In the genomic region with DNA sequence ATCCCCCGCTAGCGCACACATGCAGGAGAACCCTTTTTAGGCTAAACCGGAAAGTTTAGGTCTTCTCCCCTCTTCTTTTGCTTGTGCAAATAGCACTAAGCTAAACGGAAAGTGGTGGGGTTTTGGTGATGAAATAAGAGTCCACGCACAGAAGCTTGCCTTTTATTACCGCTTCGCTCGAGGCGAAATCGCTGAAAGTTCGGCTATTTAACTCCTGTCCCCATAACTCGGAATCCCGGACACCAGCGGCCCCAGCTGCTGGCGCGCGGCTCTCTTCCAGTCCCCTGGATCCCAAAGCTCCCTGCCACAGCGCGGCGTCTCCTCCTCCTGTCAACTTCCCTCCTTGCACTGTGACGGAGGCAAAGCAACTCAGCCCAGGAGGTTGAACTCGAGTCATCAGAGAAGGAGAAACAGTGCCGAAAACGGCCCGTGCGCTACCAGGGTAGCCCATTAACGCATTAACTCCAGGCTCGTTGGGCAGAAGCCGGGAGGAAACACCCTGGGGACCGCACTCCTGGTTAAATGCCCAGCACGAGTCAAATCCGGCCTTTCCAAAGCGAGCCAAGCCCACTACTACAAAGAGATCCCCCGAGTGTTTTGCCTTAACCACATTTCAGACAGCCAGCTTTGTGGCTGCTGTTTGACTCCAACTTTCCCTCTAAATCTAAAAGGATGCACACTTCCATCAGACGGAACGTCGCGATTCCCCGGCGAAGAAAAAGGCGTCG, we compare ENCODE assay signal across 8 cellular contexts. TPM values are rescaled to one million over a fixed set of nuclear protein-coding genes. Genes with fewer than 3 reads are reported as not detected.
DNase-seq lines count a peak whose midpoint lies in the region; ATAC-seq and TF ChIP-seq lines count a peak whose summit lies in the region.

No MANE protein-coding gene starts in this region.

- H3K27ac Mint-ChIP-seq in brain: peak overlapping the region; percentile 19 to 74 (median 66)
- no peak overlapping the region for H3K27ac Mint-ChIP-seq in naive thymus-derived CD4-positive, alpha-beta T cell

- H3K27me3 Mint-ChIP-seq in brain: peaks cover 26% of the 10 kb centered on the region
- H3K27me3 Mint-ChIP-seq in naive thymus-derived CD4-positive, alpha-beta T cell: peaks cover 32 to 46% (median 34%) of the 10 kb centered on the region in 5 donors

- CTCF ChIA-PET in naive thymus-derived CD4-positive, alpha-beta T cell (lab: Charles Lee): no interaction called here

- H3K4me3 ChIP-seq in LNCaP clone FGC (ENCODE audit: low read depth, low read length) (no peak overlapping the region), iPS-18c (ENCODE audit: insufficient read depth, low read depth, low read length) (peak overlapping the region; percentile 68), skeletal muscle satellite cell (ENCODE audit: low read length) (peak overlapping the region; percentile 87)
- H3K4me3 ChIP-seq in naive thymus-derived CD4-positive, alpha-beta T cell (ENCODE audit: low read length): no peak overlapping the region

- H3K4me1 ChIP-seq in skeletal muscle satellite cell (ENCODE audit: control insufficient read depth, insufficient read depth, low read length): peaks cover 3% of the 10 kb centered on the region
- no peaks in the 10 kb centered on the region for H3K4me1 ChIP-seq in naive thymus-derived CD4-positive, alpha-beta T cell (ENCODE audit: control insufficient read depth in 2 of 2, insufficient read depth in 2 of 2, low read length in 2 of 2)

- DNase-seq in COR-L47 (lab: John Stamatoyannopoulos, UW) (peak; percentile 50), LNCaP clone FGC (ENCODE audit: low read depth) (no peak)
- no peak for DNase-seq in stimulated activated CD4-positive, alpha-beta T cell treated with anti-CD3 and anti-CD28 coated beads, Interleukin-2, amount 100 ng/mL, for 24 hours
- DNase-seq in naive thymus-derived CD4-positive, alpha-beta T cell: no peak

- peak overlapping the region; percentile 100 for H3K4me2 ChIP-seq in skeletal muscle satellite cell (ENCODE audit: low read length)

- no peaks in the 10 kb centered on the region for H3K9me3 ChIP-seq in iPS-18c (ENCODE audit: control insufficient read depth, insufficient read depth, low read length)
- no peaks in the 10 kb centered on the region for H3K9me3 ChIP-seq in skeletal muscle satellite cell (replicated peaks; ENCODE audit: low read length)
- no peaks in the 10 kb centered on the region for H3K9me3 ChIP-seq in naive thymus-derived CD4-positive, alpha-beta T cell (ENCODE audit: control insufficient read depth in 2 of 3, low read length in 3 of 3)

- peak overlapping the region; percentile 44 for H3K9ac ChIP-seq in skeletal muscle satellite cell (ENCODE audit: low read depth, low read length)

- H3K36me3 Mint-ChIP-seq in brain: no peaks in the 10 kb centered on the region
- H3K36me3 Mint-ChIP-seq in naive thymus-derived CD4-positive, alpha-beta T cell: peaks cover 0 to 5% (median 0%) of the 10 kb centered on the region in 5 donors

- POLR2A ChIA-PET in naive thymus-derived CD4-positive, alpha-beta T cell (lab: Charles Lee): no interaction called here

- peaks cover 19% of the 10 kb centered on the region for H3K4me1 Mint-ChIP-seq in brain
- peaks cover 0 to 5% (median 0%) of the 10 kb centered on the region in 7 donors for H3K4me1 Mint-ChIP-seq in naive thymus-derived CD4-positive, alpha-beta T cell

- H3K27ac ChIP-seq in naive thymus-derived CD4-positive, alpha-beta T cell (ENCODE audit: low read depth, low read length): no peak overlapping the region

- intact Hi-C loops in naive thymus-derived CD4-positive, alpha-beta T cell (cut with micrococcal nuclease): no loop called here

- H3K27me3 ChIP-seq in skeletal muscle satellite cell (ENCODE audit: control insufficient read depth, insufficient read depth, low read length): peaks cover 66% of the 10 kb centered on the region
- no peaks in the 10 kb centered on the region for H3K27me3 ChIP-seq in naive thymus-derived CD4-positive, alpha-beta T cell (ENCODE audit: control insufficient read depth in 2 of 2, insufficient read depth in 2 of 2, low read length in 2 of 2)

- no peaks in the 10 kb centered on the region for H3K36me3 ChIP-seq in skeletal muscle satellite cell (ENCODE audit: insufficient read depth, low read length)
- H3K36me3 ChIP-seq in naive thymus-derived CD4-positive, alpha-beta T cell (ENCODE audit: control insufficient read depth in 2 of 3, insufficient read depth in 3 of 3, low read length in 3 of 3): no peaks in the 10 kb centered on the region

- ATAC-seq in GM18870 (IDR thresholded peaks at IDR 0.05; ENCODE audit: unreplicated experiment): no peak
- ATAC-seq in naive thymus-derived CD4-positive, alpha-beta T cell: no peak

- peak overlapping the region; percentile 86 to 90 (median 89) for H3K4me3 Mint-ChIP-seq in brain
- H3K4me3 Mint-ChIP-seq in naive thymus-derived CD4-positive, alpha-beta T cell: peak overlapping the region in 2 of 10 donors; percentile 10 to 42

- peaks cover 0 to 8% (median 4%) of the 10 kb centered on the region in 5 experiments for H3K9me3 Mint-ChIP-seq in brain
- peaks cover 0 to 6% (median 0%) of the 10 kb centered on the region in 11 donors for H3K9me3 Mint-ChIP-seq in naive thymus-derived CD4-positive, alpha-beta T cell

- TF ChIP-seq CTCF in LNCaP clone FGC (IDR thresholded peaks at IDR 0.05; ENCODE audit: control insufficient read depth, extremely low read depth, insufficient read depth) (peak; percentile 9; the same call in 1 of the 2 replicates), brain (conservative IDR thresholded peaks at IDR 0.05) (peak in 1 of 2 experiments; percentile 20)

RNA-seq across cellular contexts. Expression of a gene that starts 1.3 kb away (rescaled TPM):
- polyA plus RNA-seq in brain (ENCODE audit: insufficient read depth, low read depth, low replicate concordance): 0.22 TPM
- 0.22 TPM in 1 of 2 replicates, not detected in the other for total RNA-seq in skeletal muscle satellite cell (2012; rRNA removed)
- total RNA-seq in naive thymus-derived CD4-positive, alpha-beta T cell: not detected
- not detected for polyA plus RNA-seq in naive thymus-derived CD4-positive, alpha-beta T cell

Comparison
In these comparisons a context has a peak if more than half of its experiments do, and no peak if none do; other contexts are left out.
1. H3K4me3 ChIP-seq: peak in iPS-18c (single experiment) and skeletal muscle satellite cell (single experiment); none in LNCaP clone FGC (single experiment) and naive thymus-derived CD4-positive, alpha-beta T cell (single experiment).
2. H3K27ac Mint-ChIP-seq: peak in brain (5 of 5); none in naive thymus-derived CD4-positive, alpha-beta T cell (0 of 9).